Comparison of ENCODE assay signal across 1 cellular context in genomic region chr2:36653967-36654694, GRCh38.
TF ChIP-seq lines count a peak whose summit lies in the region.

No MANE protein-coding gene starts in this region.

TF ChIP-seq in K562, 482 proteins besides CTCF, POLR2A, EP300 and RAD21:
- TF ChIP-seq ZNF316 (IDR thresholded peaks at IDR 0.05): peak; percentile 31; the same call in 1 of the 2 replicates
- no peak for TF ChIP-seq ZBTB7A (IDR thresholded peaks at IDR 0.05; ENCODE audit: borderline replicate concordance, control insufficient read depth, low read depth, low read length)
- no peak for TF ChIP-seq CEBPG (CRISPR knock-in tag; IDR thresholded peaks at IDR 0.05)
- peak in 1 of 2 experiments; percentile 26; a peak in 1 of 4 replicates for TF ChIP-seq CEBPG (tag; conservative IDR thresholded peaks at IDR 0.05 in 1 of 2, IDR thresholded peaks at IDR 0.05 in 1 of 2)
